ENCODE assay signal across 1 cellular context in the genomic region with DNA sequence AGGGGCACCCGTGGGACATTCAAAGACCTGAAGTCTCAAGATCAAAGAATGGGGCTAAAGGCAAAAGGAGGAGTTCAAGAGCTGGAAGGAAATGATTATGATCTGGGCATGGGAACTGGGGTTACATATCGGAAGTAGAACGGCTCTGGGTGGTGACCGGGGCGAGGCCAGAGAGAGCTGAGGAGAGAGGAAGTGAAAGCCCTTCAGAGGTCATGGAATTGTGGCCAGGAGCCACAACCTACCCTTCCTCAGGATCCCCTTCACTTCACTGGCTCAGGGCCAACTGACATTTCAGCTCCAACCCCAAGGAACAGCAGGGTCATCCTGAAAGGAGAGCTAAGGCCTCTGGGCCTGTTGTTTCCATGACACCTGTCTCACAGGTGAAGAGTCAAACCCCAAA.
TF ChIP-seq lines count a peak whose summit lies in the region.

No MANE protein-coding gene starts in this region.

TF ChIP-seq in GM12878, 131 proteins besides CTCF, POLR2A, EP300 and RAD21 (continued from another document):
- TF ChIP-seq, protein P1, sequence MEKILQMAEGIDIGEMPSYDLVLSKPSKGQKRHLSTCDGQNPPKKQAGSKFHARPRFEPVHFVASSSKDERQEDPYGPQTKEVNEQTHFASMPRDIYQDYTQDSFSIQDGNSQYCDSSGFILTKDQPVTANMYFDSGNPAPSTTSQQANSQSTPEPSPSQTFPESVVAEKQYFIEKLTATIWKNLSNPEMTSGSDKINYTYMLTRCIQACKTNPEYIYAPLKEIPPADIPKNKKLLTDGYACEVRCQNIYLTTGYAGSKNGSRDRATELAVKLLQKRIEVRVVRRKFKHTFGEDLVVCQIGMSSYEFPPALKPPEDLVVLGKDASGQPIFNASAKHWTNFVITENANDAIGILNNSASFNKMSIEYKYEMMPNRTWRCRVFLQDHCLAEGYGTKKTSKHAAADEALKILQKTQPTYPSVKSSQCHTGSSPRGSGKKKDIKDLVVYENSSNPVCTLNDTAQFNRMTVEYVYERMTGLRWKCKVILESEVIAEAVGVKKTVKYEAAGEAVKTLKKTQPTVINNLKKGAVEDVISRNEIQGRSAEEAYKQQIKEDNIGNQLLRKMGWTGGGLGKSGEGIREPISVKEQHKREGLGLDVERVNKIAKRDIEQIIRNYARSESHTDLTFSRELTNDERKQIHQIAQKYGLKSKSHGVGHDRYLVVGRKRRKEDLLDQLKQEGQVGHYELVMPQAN (conservative IDR thresholded peaks at IDR 0.05) = no peak
- TF ChIP-seq GABPA (IDR thresholded peaks at IDR 0.05; ENCODE audit: low read depth) (no peak), NR2F1 (conservative IDR thresholded peaks at IDR 0.05) (0 out of 2 replicates have a peak, but pooled peaks have one; percentile 13), BCL3 (IDR thresholded peaks at IDR 0.05; ENCODE audit: borderline replicate concordance, insufficient read depth, low read depth, low read length, poor library complexity, severe bottlenecking) (no peak), TCF7 (IDR thresholded peaks at IDR 0.05; ENCODE audit: borderline replicate concordance) (no peak), CBFB (IDR thresholded peaks at IDR 0.05; ENCODE audit: low read depth) (no peak)
- TF ChIP-seq, protein P2, sequence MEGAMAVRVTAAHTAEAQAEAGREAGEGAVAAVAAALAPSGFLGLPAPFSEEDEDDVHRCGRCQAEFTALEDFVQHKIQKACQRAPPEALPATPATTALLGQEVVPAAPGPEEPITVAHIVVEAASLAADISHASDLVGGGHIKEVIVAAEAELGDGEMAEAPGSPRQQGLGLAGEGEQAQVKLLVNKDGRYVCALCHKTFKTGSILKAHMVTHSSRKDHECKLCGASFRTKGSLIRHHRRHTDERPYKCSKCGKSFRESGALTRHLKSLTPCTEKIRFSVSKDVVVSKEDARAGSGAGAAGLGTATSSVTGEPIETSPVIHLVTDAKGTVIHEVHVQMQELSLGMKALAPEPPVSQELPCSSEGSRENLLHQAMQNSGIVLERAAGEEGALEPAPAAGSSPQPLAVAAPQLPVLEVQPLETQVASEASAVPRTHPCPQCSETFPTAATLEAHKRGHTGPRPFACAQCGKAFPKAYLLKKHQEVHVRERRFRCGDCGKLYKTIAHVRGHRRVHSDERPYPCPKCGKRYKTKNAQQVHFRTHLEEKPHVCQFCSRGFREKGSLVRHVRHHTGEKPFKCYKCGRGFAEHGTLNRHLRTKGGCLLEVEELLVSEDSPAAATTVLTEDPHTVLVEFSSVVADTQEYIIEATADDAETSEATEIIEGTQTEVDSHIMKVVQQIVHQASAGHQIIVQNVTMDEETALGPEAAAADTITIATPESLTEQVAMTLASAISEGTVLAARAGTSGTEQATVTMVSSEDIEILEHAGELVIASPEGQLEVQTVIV (IDR thresholded peaks at IDR 0.05; ENCODE audit: borderline replicate concordance, partially characterized antibody) = no peak
